8 cellular contexts compared by ENCODE assay signal in the genomic region with DNA sequence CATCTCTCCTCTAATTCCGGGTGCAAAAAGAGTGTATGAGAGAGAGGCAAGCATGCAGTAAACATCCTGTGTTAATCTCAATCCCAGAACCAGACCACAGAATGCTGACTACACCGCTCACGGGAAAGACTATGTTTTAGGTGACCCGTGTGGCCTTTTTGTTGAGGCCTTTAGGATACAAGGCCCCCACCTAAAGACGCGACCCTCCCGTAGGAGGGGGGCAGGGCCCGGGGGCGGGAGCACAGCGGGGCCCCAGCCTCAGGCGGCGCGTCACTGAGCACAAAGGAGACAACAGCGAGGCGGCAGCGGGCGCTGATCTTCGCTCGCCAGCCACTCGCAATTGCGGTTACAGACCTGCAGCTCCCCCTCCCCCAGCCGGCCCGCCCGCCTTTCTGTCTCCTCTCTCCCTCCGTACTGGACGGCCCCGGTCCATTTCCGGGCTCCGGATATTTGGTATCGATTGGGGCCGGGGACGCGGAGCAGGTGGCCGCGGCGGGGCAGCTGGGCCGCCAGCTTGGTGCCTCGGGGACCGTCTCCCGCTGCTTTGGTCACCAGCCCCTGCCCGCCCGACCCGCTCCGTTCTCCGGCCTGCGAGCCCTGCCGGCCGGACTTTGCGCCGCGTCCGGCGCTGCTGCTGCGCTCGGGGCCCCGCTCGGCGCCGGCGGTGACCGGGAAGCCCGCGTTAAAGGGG. TPM values are rescaled to one million over a fixed set of nuclear protein-coding genes. Genes with fewer than 3 reads are reported as not detected.
DNase-seq lines count a peak whose midpoint lies in the region; ATAC-seq and TF ChIP-seq lines count a peak whose summit lies in the region.

A gene with protein sequence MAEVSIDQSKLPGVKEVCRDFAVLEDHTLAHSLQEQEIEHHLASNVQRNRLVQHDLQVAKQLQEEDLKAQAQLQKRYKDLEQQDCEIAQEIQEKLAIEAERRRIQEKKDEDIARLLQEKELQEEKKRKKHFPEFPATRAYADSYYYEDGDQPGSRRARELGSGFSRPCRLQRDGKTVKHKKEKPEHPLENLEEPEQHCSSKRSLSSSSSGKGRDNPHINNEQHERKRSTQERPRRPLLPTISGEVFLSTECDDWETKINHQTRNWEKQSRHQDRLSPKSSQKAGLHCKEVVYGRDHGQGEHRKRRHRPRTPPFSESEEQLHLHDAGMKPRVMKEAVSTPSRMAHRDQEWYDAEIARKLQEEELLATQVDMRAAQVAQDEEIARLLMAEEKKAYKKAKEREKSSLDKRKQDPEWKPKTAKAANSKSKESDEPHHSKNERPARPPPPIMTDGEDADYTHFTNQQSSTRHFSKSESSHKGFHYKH (plus strand): TSS at position 432 of the 691 bp plus-strand sequence. CDS start 281 bp downstream, outside the sequence.

- H3K36me3 ChIP-seq in A673 (ENCODE audit: insufficient read depth, low read length, poor library complexity, severe bottlenecking) (no peaks in the 10 kb centered on the region), mammary epithelial cell (ENCODE audit: insufficient read depth, low read length) (no peaks in the 10 kb centered on the region), iPS-18a (ENCODE audit: control insufficient read depth, low read depth, low read length) (no peaks in the 10 kb centered on the region), gastrocnemius medialis (no peaks in the 10 kb centered on the region)

- peak within 1 kb of the TSS; percentile 86 for H3K4me2 ChIP-seq in mammary epithelial cell (ENCODE audit: insufficient read depth, low read depth, low read length)

- dilution Hi-C loops in mammary epithelial cell (cut with HindIII; ENCODE audit: low sequenced_read_pairs), result no loop called here

- peaks cover 27% of the 10 kb centered on the region for H3K4me1 ChIP-seq in A673 (ENCODE audit: insufficient read depth, low read length, poor library complexity, severe bottlenecking)
- H3K4me1 ChIP-seq in mammary epithelial cell (ENCODE audit: insufficient read depth, low read length), result peaks cover 13% of the 10 kb centered on the region
- H3K4me1 ChIP-seq in iPS-18a (ENCODE audit: control insufficient read depth, low read depth, low read length), result peaks cover 18% of the 10 kb centered on the region
- H3K4me1 ChIP-seq in gastrocnemius medialis, result peaks cover 37 to 43% of the 10 kb centered on the region in 2 donors

- peak; percentile 76 for DNase-seq in A673 (ENCODE audit: low spot score)
- DNase-seq in NCI-H1694 treated with DMSO at 0.1 percent for 48 hours (lab: John Stamatoyannopoulos, UW), result peak; percentile 35
- peak; percentile 62 for DNase-seq in T-helper 2 cell treated with Interferon-gamma antibody and Interleukin-4, amounts not matched to agents 5 μg/mL and 100 μg/mL, for 36 hours (ENCODE audit: low spot score)
- peak; percentile 73 for DNase-seq in mammary epithelial cell
- DNase-seq in gastrocnemius medialis, result peak; percentile 78 to 82

- peak within 1 kb of the TSS; percentile 93 for H3K27ac ChIP-seq in A673 (ENCODE audit: low read depth, low read length, poor library complexity, severe bottlenecking)
- H3K27ac ChIP-seq in mammary epithelial cell (ENCODE audit: insufficient read depth, low read depth, low read length), result peak within 1 kb of the TSS; percentile 84
- H3K27ac ChIP-seq in iPS-18a (ENCODE audit: low read length), result no peak within 1 kb of the TSS
- peak within 1 kb of the TSS; percentile 89 to 97 (median 94) for H3K27ac ChIP-seq in gastrocnemius medialis

- no TSS peak for BruUV-seq in A673 (replicated peaks; lab: Mats Ljungman, UMichigan)
- BruUV-seq in mammary epithelial cell (replicated peaks; lab: Mats Ljungman, UMichigan), result no TSS peak

- peaks cover 23% of the 10 kb centered on the region for H3K27me3 Mint-ChIP-seq in T-helper 2 cell treated with Interferon-gamma antibody and Interleukin-4, amounts not matched to agents 5 μg/mL and 100 μg/mL, for 36 hours (ENCODE audit: low read depth)

- ATAC-seq in GM18519 (IDR thresholded peaks at IDR 0.05; ENCODE audit: low FRiP score, unreplicated experiment), result peak; percentile 69
- ATAC-seq in HG02943 (IDR thresholded peaks at IDR 0.05; ENCODE audit: low read depth, unreplicated experiment), result peak; percentile 74
- ATAC-seq in gastrocnemius medialis, result peak; percentile 79 to 87

- H2AFZ ChIP-seq in mammary epithelial cell (ENCODE audit: low read depth, low read length), result peak within 1 kb of the TSS; percentile 94

- no peaks in the 10 kb centered on the region for H4K20me1 ChIP-seq in mammary epithelial cell (ENCODE audit: insufficient read depth, low read length)

- H3K9ac ChIP-seq in mammary epithelial cell (ENCODE audit: insufficient read depth, low read length) (peak within 1 kb of the TSS; percentile 88), iPS-18a (ENCODE audit: low read length) (peak within 1 kb of the TSS; percentile 68)

- H3K27me3 ChIP-seq in A673 (replicated peaks; ENCODE audit: insufficient read depth, low read depth, low read length, poor library complexity) (no peaks in the 10 kb centered on the region), mammary epithelial cell (ENCODE audit: insufficient read depth, low read length) (no peaks in the 10 kb centered on the region), iPS-18a (ENCODE audit: control insufficient read depth, insufficient read depth, low read length) (peaks cover 32% of the 10 kb centered on the region), gastrocnemius medialis (no peaks in the 10 kb centered on the region)

- in situ Hi-C loops in mammary epithelial cell (cut with MboI; ENCODE audit: low sequenced_read_pairs in 2 of 2) (no loop called here), gastrocnemius medialis (cut with MboI; ENCODE audit: low sequenced_read_pairs in 4 of 4) (no loop called here)

- CTCF ChIA-PET in A673 (lab: Charles Lee), result no interaction called here
- CTCF ChIA-PET in mammary epithelial cell (lab: Charles Lee; ENCODE audit: low non-redundant PET), result no interaction called here

- H3K9me3 ChIP-seq in A673 (ENCODE audit: low read depth, low read length, poor library complexity, severe bottlenecking) (no peaks in the 10 kb centered on the region), mammary epithelial cell (replicated peaks; ENCODE audit: insufficient read depth, low read length) (no peaks in the 10 kb centered on the region), iPS-18a (ENCODE audit: control insufficient read depth, low read depth, low read length) (no peaks in the 10 kb centered on the region), gastrocnemius medialis (no peaks in the 10 kb centered on the region)

- POLR2A ChIA-PET in A673 (lab: Charles Lee; ENCODE audit: low non-redundant PET), result interaction anchor here (0.7 kb wide), 1 partner anchor 62 kb away, joined by 5 read pairs; no protein-coding TSS in a partner anchor

- peak within 1 kb of the TSS; percentile 93 for H3K4me3 ChIP-seq in A673 (ENCODE audit: low read depth, low read length, poor library complexity, severe bottlenecking)
- H3K4me3 ChIP-seq in mammary epithelial cell (replicated peaks in 1 of 3; ENCODE audit: insufficient read depth in 1 of 3, low read depth in 2 of 3, low read length in 3 of 3), result peak within 1 kb of the TSS; percentile 65 to 83 (median 82)
- peak within 1 kb of the TSS; percentile 82 for H3K4me3 ChIP-seq in iPS-18a (ENCODE audit: low read length)
- H3K4me3 ChIP-seq in gastrocnemius medialis, result peak within 1 kb of the TSS; percentile 79 to 97 (median 89)

- WGBS in mammary epithelial cell (ENCODE audit: low coverage, missing lambda C conversion rate), result 3% methylated on average over 5 of the region's 63 CpGs

- peaks cover 47% of the 10 kb centered on the region for H3K79me2 ChIP-seq in mammary epithelial cell (ENCODE audit: insufficient read depth, low read length)

- H3K4me3 Mint-ChIP-seq in T-helper 2 cell treated with Interferon-gamma antibody and Interleukin-4, amounts not matched to agents 5 μg/mL and 100 μg/mL, for 36 hours, result peak within 1 kb of the TSS; percentile 83

- peaks cover 17% of the 10 kb centered on the region for H3K4me1 Mint-ChIP-seq in T-helper 2 cell treated with Interferon-gamma antibody and Interleukin-4, amounts not matched to agents 5 μg/mL and 100 μg/mL, for 36 hours (ENCODE audit: low read depth)

- no peaks in the 10 kb centered on the region for H3K9me3 Mint-ChIP-seq in T-helper 2 cell treated with Interferon-gamma antibody and Interleukin-4, amounts not matched to agents 5 μg/mL and 100 μg/mL, for 36 hours

- peak; percentile 59 to 77 for TF ChIP-seq POLR2A in gastrocnemius medialis (IDR thresholded peaks at IDR 0.05)

- intact Hi-C loops in A673 (cut with micrococcal nuclease; ENCODE audit: unreplicated experiment), result no loop called here
- intact Hi-C loops in mammary epithelial cell (cut with micrococcal nuclease), result loop anchor here (2.0 kb wide), 1 partner anchor 84 kb away; no protein-coding TSS in a partner anchor
- intact Hi-C loops in gastrocnemius medialis (cut with DNase I; ENCODE audit: low total_unique reads), result loop anchor here (5.0 kb wide), 1 partner anchor 48 kb away; no protein-coding TSS in a partner anchor

- H3K36me3 Mint-ChIP-seq in T-helper 2 cell treated with Interferon-gamma antibody and Interleukin-4, amounts not matched to agents 5 μg/mL and 100 μg/mL, for 36 hours (ENCODE audit: low read depth), result no peaks in the 10 kb centered on the region

- no peak for TF ChIP-seq CTCF in A673 (conservative IDR thresholded peaks at IDR 0.05; ENCODE audit: low read depth, low read length)
- peak in 1 of 2 donors; percentile 14 for TF ChIP-seq CTCF in mammary epithelial cell (conservative IDR thresholded peaks at IDR 0.05 in 1 of 2, IDR thresholded peaks at IDR 0.05 in 1 of 2; ENCODE audit: extremely low read depth in 1 of 2, insufficient read depth in 1 of 2, low read depth in 1 of 2, low read length in 2 of 2)
- no peak for TF ChIP-seq CTCF in gastrocnemius medialis (IDR thresholded peaks at IDR 0.05 in 4 of 5, conservative IDR thresholded peaks at IDR 0.05 in 1 of 5)

- peak within 1 kb of the TSS; percentile 78 for H3K27ac Mint-ChIP-seq in T-helper 2 cell treated with Interferon-gamma antibody and Interleukin-4, amounts not matched to agents 5 μg/mL and 100 μg/mL, for 36 hours

RNA-seq across cellular contexts. Expression of the gene that starts here (rescaled TPM):
- total RNA-seq in A673 (2021) (77.2 and 77.7 TPM in 2 replicates), mammary epithelial cell (10 to 100 TPM; 74.8 to 85.0 TPM), gastrocnemius medialis (10 to 100 TPM; 45.0 to 69.9 (median 64.2) TPM)
- 36.5 TPM for polyA plus RNA-seq in mammary epithelial cell
- 28.9 TPM for polyA minus RNA-seq in mammary epithelial cell
